12 cellular contexts compared by ENCODE assay signal in genomic region chr1:181100924-181101323, GRCh38. TPM values are rescaled to one million over a fixed set of nuclear protein-coding genes. Genes with fewer than 3 reads are reported as not detected.
DNase-seq lines count a peak whose midpoint lies in the region; ATAC-seq, FAIRE-seq and TF ChIP-seq lines count a peak whose summit lies in the region.
"Had no signal": no experiment of that assay in that cellular context is flagged by ENCODE, and none has a peak within 500 bp of the region (broad histone marks: within the 10 kb centered on the region; RNA-seq: fewer than 3 reads in every experiment).

No MANE protein-coding gene starts in this region.

- H3K9ac ChIP-seq in HepG2 (ENCODE audit: insufficient read depth, low read depth, low read length) = no peak overlapping the region
- H3K9ac ChIP-seq in iPS-18a (ENCODE audit: low read length) = peak overlapping the region; percentile 38

- TF ChIP-seq EP300 in HepG2 (IDR thresholded peaks at IDR 0.05; ENCODE audit: low read depth in 2 of 2, low read length in 2 of 2) (no peak), HepG2 (CRISPR knock-in tag; IDR thresholded peaks at IDR 0.05; ENCODE audit: borderline replicate concordance) (no peak)

- no peak for FAIRE-seq in HepG2 (lab: Jason Lieb, UNC)

- no peak for DNase-seq in HepG2 (ENCODE audit: low spot score)
- DNase-seq in right lobe of liver = no peak
- no peak for DNase-seq in activated CD4-positive, alpha-beta memory T cell treated with anti-CD3 and anti-CD28 coated beads for 36 hours
- no peak for DNase-seq in CD14-positive monocyte (ENCODE audit: low spot score)
- no peak for DNase-seq in T-cell
- DNase-seq in effector memory CD4-positive, alpha-beta T cell = no peak
- DNase-seq: erythroblast, upper lobe of right lung had no signal

- H3K4me1 ChIP-seq in HepG2 (ENCODE audit: insufficient read depth, low read length) (peaks cover 78% of the 10 kb centered on the region), right lobe of liver (peaks cover 0 to 4% (median 1%) of the 10 kb centered on the region in 4 donors), iPS-18a (ENCODE audit: control insufficient read depth, low read depth, low read length) (peaks cover 74% of the 10 kb centered on the region)
- H3K4me1 ChIP-seq in effector memory CD4-positive, alpha-beta T cell (ENCODE audit: control insufficient read depth, insufficient read depth, low read length, poor library complexity, severe bottlenecking) = peaks cover 25% of the 10 kb centered on the region

- H3K4me3 ChIP-seq in HepG2 (replicated peaks in 1 of 3; ENCODE audit: insufficient read depth in 1 of 3, low read depth in 2 of 3, low read length in 3 of 3) (no peak overlapping the region), right lobe of liver (no peak overlapping the region), iPS-18a (ENCODE audit: low read length) (peak overlapping the region; percentile 41)
- H3K4me3 ChIP-seq in effector memory CD4-positive, alpha-beta T cell (ENCODE audit: insufficient read depth, low read depth, low read length, poor library complexity, severe bottlenecking) = no peak overlapping the region
- H3K4me3 ChIP-seq: skin epidermis, upper lobe of right lung had no signal

- H3K79me2 ChIP-seq in HepG2 (ENCODE audit: insufficient read depth, low read length) = no peaks in the 10 kb centered on the region

- no peak overlapping the region for H3K27ac ChIP-seq in HepG2 (ENCODE audit: extremely low read length, insufficient read depth, low read length)
- H3K27ac ChIP-seq in right lobe of liver = no peak overlapping the region
- H3K27ac ChIP-seq in iPS-18a (ENCODE audit: low read length) = no peak overlapping the region
- no peak overlapping the region for H3K27ac ChIP-seq in effector memory CD4-positive, alpha-beta T cell (ENCODE audit: insufficient read depth, low read length, poor library complexity, severe bottlenecking)
- H3K27ac ChIP-seq: upper lobe of right lung had no signal

- peak overlapping the region; percentile 68; the same call in 1 of the 2 replicates for H3K4me2 ChIP-seq in HepG2 (ENCODE audit: low read depth, low read length)

- H3K27ac Mint-ChIP-seq in activated CD4-positive, alpha-beta memory T cell treated with anti-CD3 and anti-CD28 coated beads for 36 hours = peak overlapping the region; percentile 84
- H3K27ac Mint-ChIP-seq in CD14-positive monocyte = peak overlapping the region in 1 of 7 donors; percentile 35
- peak overlapping the region in 1 of 2 donors; percentile 49 for H3K27ac Mint-ChIP-seq in T-cell
- H3K27ac Mint-ChIP-seq: B cell had no signal

- no TSS peak for BruUV-seq in HepG2 (replicated peaks; lab: Mats Ljungman, UMichigan)

- CTCF ChIA-PET in HepG2 (lab: Yijun Ruan, JAX; ENCODE audit: low intra/inter-chr PET ratio, low total read pairs) (no interaction called here), T-cell (lab: Charles Lee) (interaction anchor here in 1 of 2 donors (1.0 to 1.2 kb wide), 2 partner anchors 41 to 65 kb away, joined by 3 to 4 read pairs; no protein-coding TSS in a partner anchor)
- CTCF ChIA-PET in activated CD4-positive, alpha-beta memory T cell treated with anti-CD3 and anti-CD28 coated beads for 36 hours (lab: Charles Lee) = interaction anchor here (19.3 kb wide), 1 partner anchor 40 kb away, joined by 229 read pairs; no protein-coding TSS in a partner anchor

- in situ Hi-C loops in HepG2 (cut with HindIII; ENCODE audit: extremely low pct_ligation_motif_present, low pct_unique_long_range_greater_than_20kb) = no loop called here

- TF ChIP-seq RAD21 in HepG2 (CRISPR knock-in tag; IDR thresholded peaks at IDR 0.05) = no peak

- POLR2A ChIA-PET in HepG2 (lab: Yijun Ruan, JAX) (interaction anchor here (0.9 to 1.4 kb wide), 2 partner anchors 11 to 33 kb away, joined by 3 to 14 read pairs; partner anchors contain the start of gene IER5), T-cell (lab: Charles Lee) (interaction anchor here in 1 of 2 donors (0.6 to 1.5 kb wide), 2 partner anchors 9 to 13 kb away, joined by 3 to 12 read pairs; no protein-coding TSS in a partner anchor)
- POLR2A ChIA-PET in activated CD4-positive, alpha-beta memory T cell treated with anti-CD3 and anti-CD28 coated beads for 36 hours (lab: Charles Lee) = interaction anchor here (1.0 to 11.4 kb wide), 2 partner anchors 11 to 79 kb away, joined by 5 to 168 read pairs; partner anchors contain the start of gene IER5

- 65% methylated on average over 4 of the region's 4 CpGs for WGBS in HepG2 (ENCODE audit: low lambda C conversion rate)
- WGBS in right lobe of liver (ENCODE audit: insufficient coverage, low coverage, low lambda C conversion rate, missing lambda C conversion rate) = 90% methylated on average over 4 of the region's 4 CpGs

- no peaks in the 10 kb centered on the region for H3K36me3 Mint-ChIP-seq in activated CD4-positive, alpha-beta memory T cell treated with anti-CD3 and anti-CD28 coated beads for 36 hours
- H3K36me3 Mint-ChIP-seq in CD14-positive monocyte (peaks cover 2 to 7% of the 10 kb centered on the region in 2 donors), T-cell (no peaks in the 10 kb centered on the region)

- no peak for ATAC-seq in HepG2
- no peak for ATAC-seq in right lobe of liver
- ATAC-seq in GM18861 (IDR thresholded peaks at IDR 0.05; ENCODE audit: unreplicated experiment) = no peak
- no peak for ATAC-seq in T-cell (replicated peaks in 1 of 4)
- ATAC-seq: upper lobe of right lung had no signal

- H3K4me3 Mint-ChIP-seq in activated CD4-positive, alpha-beta memory T cell treated with anti-CD3 and anti-CD28 coated beads for 36 hours = peak overlapping the region; percentile 34
- H3K4me3 Mint-ChIP-seq in CD14-positive monocyte (peak overlapping the region in 1 of 2 donors; percentile 54), T-cell (no peak overlapping the region)
- H3K4me3 Mint-ChIP-seq: B cell had no signal

- no peaks in the 10 kb centered on the region for H4K20me1 ChIP-seq in HepG2 (ENCODE audit: insufficient read depth, low read length)

- intact Hi-C loops in HepG2 (cut with micrococcal nuclease; ENCODE audit: unreplicated experiment) (no loop called here), right lobe of liver (cut with DNase I) (no loop called here), CD14-positive monocyte (cut with micrococcal nuclease) (no loop called here)
- intact Hi-C loops in activated CD4-positive, alpha-beta memory T cell treated with anti-CD3 and anti-CD28 coated beads for 36 hours (cut with micrococcal nuclease) = no loop called here

- H3K9me3 Mint-ChIP-seq in activated CD4-positive, alpha-beta memory T cell treated with anti-CD3 and anti-CD28 coated beads for 36 hours = no peaks in the 10 kb centered on the region
- H3K9me3 Mint-ChIP-seq in CD14-positive monocyte (no peaks in the 10 kb centered on the region), T-cell (no peaks in the 10 kb centered on the region)

- H2AFZ ChIP-seq in HepG2 (ENCODE audit: low read length) = no peak overlapping the region

- TF ChIP-seq POLR2A in HepG2 (IDR thresholded peaks at IDR 0.05; ENCODE audit: insufficient read depth in 1 of 2, low read depth in 2 of 2, low read length in 2 of 2) (no peak), right lobe of liver (IDR thresholded peaks at IDR 0.05) (no peak)

- H3K4me1 Mint-ChIP-seq in activated CD4-positive, alpha-beta memory T cell treated with anti-CD3 and anti-CD28 coated beads for 36 hours (ENCODE audit: low read depth) = peaks cover 75% of the 10 kb centered on the region
- H3K4me1 Mint-ChIP-seq in CD14-positive monocyte = peaks cover 77% of the 10 kb centered on the region
- peaks cover 62 to 76% (median 68%) of the 10 kb centered on the region in 3 donors for H3K4me1 Mint-ChIP-seq in T-cell

- H3K9me3 ChIP-seq in HepG2 (ENCODE audit: low read length) = no peaks in the 10 kb centered on the region
- no peaks in the 10 kb centered on the region for H3K9me3 ChIP-seq in right lobe of liver
- H3K9me3 ChIP-seq in iPS-18a (ENCODE audit: control insufficient read depth, low read depth, low read length) = no peaks in the 10 kb centered on the region
- H3K9me3 ChIP-seq in effector memory CD4-positive, alpha-beta T cell (ENCODE audit: control insufficient read depth, low read length) = no peaks in the 10 kb centered on the region
- H3K9me3 ChIP-seq: upper lobe of right lung had no signal

- H3K36me3 ChIP-seq in HepG2 (replicated peaks in 1 of 2; ENCODE audit: control insufficient read depth in 1 of 2, insufficient read depth in 2 of 2, low read length in 2 of 2) = no peaks in the 10 kb centered on the region
- no peaks in the 10 kb centered on the region for H3K36me3 ChIP-seq in right lobe of liver
- H3K36me3 ChIP-seq in iPS-18a (ENCODE audit: control insufficient read depth, low read depth, low read length) = no peaks in the 10 kb centered on the region
- H3K36me3 ChIP-seq in effector memory CD4-positive, alpha-beta T cell (ENCODE audit: control insufficient read depth, insufficient read depth, low read length) = no peaks in the 10 kb centered on the region
- H3K36me3 ChIP-seq: upper lobe of right lung had no signal

- H3K27me3 Mint-ChIP-seq in activated CD4-positive, alpha-beta memory T cell treated with anti-CD3 and anti-CD28 coated beads for 36 hours = peaks cover 2% of the 10 kb centered on the region
- peaks cover 21 to 27% (median 26%) of the 10 kb centered on the region in 3 donors for H3K27me3 Mint-ChIP-seq in CD14-positive monocyte (ENCODE audit: low read depth in 3 of 3)
- no peaks in the 10 kb centered on the region for H3K27me3 Mint-ChIP-seq in T-cell
- H3K27me3 Mint-ChIP-seq: B cell had no signal

- TF ChIP-seq CTCF in HepG2 (CRISPR knock-in tag; IDR thresholded peaks at IDR 0.05) = no peak
- TF ChIP-seq CTCF in right lobe of liver (IDR thresholded peaks at IDR 0.05) = no peak
- TF ChIP-seq CTCF in CD14-positive monocyte (IDR thresholded peaks at IDR 0.05) = no peak

- H3K27me3 ChIP-seq in HepG2 (ENCODE audit: control insufficient read depth in 1 of 2, insufficient read depth in 2 of 2, low read length in 2 of 2) (peaks cover 0 to 10% of the 10 kb centered on the region in 2 experiments; a peak in 2 of 5 replicates), right lobe of liver (no peaks in the 10 kb centered on the region), iPS-18a (ENCODE audit: control insufficient read depth, insufficient read depth, low read length) (peaks cover 50% of the 10 kb centered on the region)
- H3K27me3 ChIP-seq in effector memory CD4-positive, alpha-beta T cell (replicated peaks; ENCODE audit: control insufficient read depth, insufficient read depth, low read length, poor library complexity, severe bottlenecking) = no peaks in the 10 kb centered on the region
- H3K27me3 ChIP-seq: upper lobe of right lung had no signal

RNA-seq across cellular contexts. Expression of gene IER5, which starts 12.4 kb away (rescaled TPM):
- total RNA-seq in HepG2 (2016; rRNA removed; fragmentation: Illumina TruSeq; extraction: Trizol) (3.0 and 3.5 TPM in 2 replicates), right lobe of liver (1 to 10 TPM; 2.0 to 6.2 (median 3.4) TPM), T-cell (10 to 100 TPM; 26.6 to 85.5 (median 32.2) TPM)
- total RNA-seq in HepG2 (2016; cell fraction: cytosol; rRNA removed; fragmentation: Illumina TruSeq; extraction: Trizol; ENCODE audit: low read depth) = 0.71 and 0.81 TPM in 2 replicates
- total RNA-seq in HepG2 (2016; cell fraction: insoluble cytoplasmic fraction; rRNA removed; fragmentation: Illumina TruSeq; extraction: Trizol) = 2.3 and 3.4 TPM in 2 replicates
- total RNA-seq in HepG2 (2016; cell fraction: membrane; rRNA removed; fragmentation: Illumina TruSeq; extraction: Trizol) = 2.1 and 2.2 TPM in 2 replicates
- total RNA-seq in HepG2 (2016; cell fraction: nucleus; rRNA removed; fragmentation: Illumina TruSeq; extraction: Trizol) = 3.7 and 4.2 TPM in 2 replicates
- polyA plus RNA-seq in HepG2 (2011; rRNA removed) (2.5 and 3.1 TPM in 2 replicates), CD14-positive monocyte (10 to 100 TPM; 13.7 to 29.0 TPM)
- 2.4 and 2.6 TPM in 2 replicates for polyA plus RNA-seq in HepG2 (2011; cell fraction: cytosol; rRNA removed)
- 4.5 and 4.9 TPM in 2 replicates for polyA plus RNA-seq in HepG2 (2011; cell fraction: nucleus; rRNA removed)
- 1.8 and 2.7 TPM in 2 replicates for polyA plus RNA-seq in HepG2 (2012)
- polyA plus RNA-seq in HepG2 (2016; cell fraction: cytosol; fragmentation: Illumina TruSeq; extraction: Trizol; ENCODE audit: low read depth) = 0.26 TPM in 2 replicates
- 1.9 TPM in 2 replicates for polyA plus RNA-seq in HepG2 (2016; cell fraction: insoluble cytoplasmic fraction; fragmentation: Illumina TruSeq; extraction: Trizol; ENCODE audit: low read depth)
- 0.66 and 0.70 TPM in 2 replicates for polyA plus RNA-seq in HepG2 (2016; cell fraction: membrane; fragmentation: Illumina TruSeq; extraction: Trizol; ENCODE audit: low read depth)
- 3.4 and 3.9 TPM in 2 replicates for polyA plus RNA-seq in HepG2 (2016; cell fraction: nucleus; fragmentation: Illumina TruSeq; extraction: Trizol; ENCODE audit: insufficient read depth, low read depth)
- 4.2 and 7.4 TPM in 2 replicates for polyA minus RNA-seq in HepG2 (2011; rRNA and poly(A)+ RNA removed; ENCODE audit: low replicate concordance)
- polyA minus RNA-seq in HepG2 (2011; cell fraction: cytosol; rRNA and poly(A)+ RNA removed) = 2.6 TPM in 2 replicates
- 5.2 and 7.2 TPM in 2 replicates for polyA minus RNA-seq in HepG2 (2011; cell fraction: nucleus; rRNA and poly(A)+ RNA removed)
- 10 to 100 TPM; 27.9 to 28.9 TPM for total RNA-seq in activated CD4-positive, alpha-beta memory T cell treated with anti-CD3 and anti-CD28 coated beads for 36 hours
